1 cellular context compared by ENCODE assay signal in the genomic region with DNA sequence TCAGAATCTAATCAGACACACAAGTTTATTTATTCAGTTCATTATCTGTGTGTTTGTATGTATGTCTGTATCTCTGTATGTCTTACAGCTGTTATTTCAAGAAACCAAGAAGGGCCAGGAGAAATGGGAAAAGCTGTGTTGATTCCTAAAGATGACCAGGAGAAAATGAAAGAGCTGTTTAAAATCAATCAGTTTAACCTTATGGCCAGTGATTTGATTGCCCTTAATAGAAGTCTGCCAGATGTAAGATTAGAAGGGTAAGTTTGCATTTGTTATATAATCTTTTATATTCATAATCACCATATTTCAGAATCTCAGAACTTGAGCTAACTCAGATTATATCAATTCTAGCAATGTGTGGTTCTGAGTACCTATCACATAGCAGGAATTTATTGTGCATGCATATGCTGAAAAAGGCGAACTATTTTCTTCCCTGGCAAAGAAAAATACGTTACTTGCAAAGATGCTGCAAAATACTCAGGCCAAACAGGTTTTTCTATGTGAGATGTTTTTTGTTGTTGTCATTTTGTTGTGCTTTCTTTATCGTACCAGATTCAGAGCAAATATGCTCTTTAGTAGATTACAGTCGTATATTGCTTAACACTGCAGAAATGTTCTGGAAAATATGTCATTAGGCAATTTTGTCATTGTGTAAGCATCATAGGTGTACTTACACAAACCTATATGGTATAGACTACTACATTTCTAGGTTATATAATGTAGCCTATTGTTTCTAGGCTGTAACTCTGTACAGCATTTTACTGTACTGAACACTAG.
TF ChIP-seq lines count a peak whose summit lies in the region.

No MANE protein-coding gene starts in this region.

TF ChIP-seq in SK-N-SH treated with all-trans-retinoic acid at 6 μM for 48 hours, 23 proteins besides CTCF, POLR2A, EP300 and RAD21 (continued from another document):
- TF ChIP-seq, protein P1, sequence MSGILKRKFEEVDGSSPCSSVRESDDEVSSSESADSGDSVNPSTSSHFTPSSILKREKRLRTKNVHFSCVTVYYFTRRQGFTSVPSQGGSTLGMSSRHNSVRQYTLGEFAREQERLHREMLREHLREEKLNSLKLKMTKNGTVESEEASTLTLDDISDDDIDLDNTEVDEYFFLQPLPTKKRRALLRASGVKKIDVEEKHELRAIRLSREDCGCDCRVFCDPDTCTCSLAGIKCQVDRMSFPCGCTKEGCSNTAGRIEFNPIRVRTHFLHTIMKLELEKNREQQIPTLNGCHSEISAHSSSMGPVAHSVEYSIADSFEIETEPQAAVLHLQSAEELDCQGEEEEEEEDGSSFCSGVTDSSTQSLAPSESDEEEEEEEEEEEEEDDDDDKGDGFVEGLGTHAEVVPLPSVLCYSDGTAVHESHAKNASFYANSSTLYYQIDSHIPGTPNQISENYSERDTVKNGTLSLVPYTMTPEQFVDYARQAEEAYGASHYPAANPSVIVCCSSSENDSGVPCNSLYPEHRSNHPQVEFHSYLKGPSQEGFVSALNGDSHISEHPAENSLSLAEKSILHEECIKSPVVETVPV (CRISPR knock-in tag; IDR thresholded peaks at IDR 0.05), result no peak
- TF ChIP-seq CSDC2 (CRISPR knock-in tag; IDR thresholded peaks at IDR 0.05), result no peak
- TF ChIP-seq RARB (CRISPR knock-in tag; IDR thresholded peaks at IDR 0.05), result no peak
- TF ChIP-seq, protein P2, sequence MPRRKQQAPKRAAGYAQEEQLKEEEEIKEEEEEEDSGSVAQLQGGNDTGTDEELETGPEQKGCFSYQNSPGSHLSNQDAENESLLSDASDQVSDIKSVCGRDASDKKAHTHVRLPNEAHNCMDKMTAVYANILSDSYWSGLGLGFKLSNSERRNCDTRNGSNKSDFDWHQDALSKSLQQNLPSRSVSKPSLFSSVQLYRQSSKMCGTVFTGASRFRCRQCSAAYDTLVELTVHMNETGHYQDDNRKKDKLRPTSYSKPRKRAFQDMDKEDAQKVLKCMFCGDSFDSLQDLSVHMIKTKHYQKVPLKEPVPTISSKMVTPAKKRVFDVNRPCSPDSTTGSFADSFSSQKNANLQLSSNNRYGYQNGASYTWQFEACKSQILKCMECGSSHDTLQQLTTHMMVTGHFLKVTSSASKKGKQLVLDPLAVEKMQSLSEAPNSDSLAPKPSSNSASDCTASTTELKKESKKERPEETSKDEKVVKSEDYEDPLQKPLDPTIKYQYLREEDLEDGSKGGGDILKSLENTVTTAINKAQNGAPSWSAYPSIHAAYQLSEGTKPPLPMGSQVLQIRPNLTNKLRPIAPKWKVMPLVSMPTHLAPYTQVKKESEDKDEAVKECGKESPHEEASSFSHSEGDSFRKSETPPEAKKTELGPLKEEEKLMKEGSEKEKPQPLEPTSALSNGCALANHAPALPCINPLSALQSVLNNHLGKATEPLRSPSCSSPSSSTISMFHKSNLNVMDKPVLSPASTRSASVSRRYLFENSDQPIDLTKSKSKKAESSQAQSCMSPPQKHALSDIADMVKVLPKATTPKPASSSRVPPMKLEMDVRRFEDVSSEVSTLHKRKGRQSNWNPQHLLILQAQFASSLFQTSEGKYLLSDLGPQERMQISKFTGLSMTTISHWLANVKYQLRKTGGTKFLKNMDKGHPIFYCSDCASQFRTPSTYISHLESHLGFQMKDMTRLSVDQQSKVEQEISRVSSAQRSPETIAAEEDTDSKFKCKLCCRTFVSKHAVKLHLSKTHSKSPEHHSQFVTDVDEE (CRISPR knock-in tag; IDR thresholded peaks at IDR 0.05), result peak; percentile 85
- no peak for TF ChIP-seq ZFP3 (CRISPR knock-in tag; IDR thresholded peaks at IDR 0.05)
- TF ChIP-seq, protein P3, sequence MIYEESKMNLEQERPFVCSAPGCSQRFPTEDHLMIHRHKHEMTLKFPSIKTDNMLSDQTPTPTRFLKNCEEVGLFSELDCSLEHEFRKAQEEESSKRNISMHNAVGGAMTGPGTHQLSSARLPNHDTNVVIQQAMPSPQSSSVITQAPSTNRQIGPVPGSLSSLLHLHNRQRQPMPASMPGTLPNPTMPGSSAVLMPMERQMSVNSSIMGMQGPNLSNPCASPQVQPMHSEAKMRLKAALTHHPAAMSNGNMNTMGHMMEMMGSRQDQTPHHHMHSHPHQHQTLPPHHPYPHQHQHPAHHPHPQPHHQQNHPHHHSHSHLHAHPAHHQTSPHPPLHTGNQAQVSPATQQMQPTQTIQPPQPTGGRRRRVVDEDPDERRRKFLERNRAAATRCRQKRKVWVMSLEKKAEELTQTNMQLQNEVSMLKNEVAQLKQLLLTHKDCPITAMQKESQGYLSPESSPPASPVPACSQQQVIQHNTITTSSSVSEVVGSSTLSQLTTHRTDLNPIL (CRISPR knock-in tag; IDR thresholded peaks at IDR 0.05; ENCODE audit: low read depth), result no peak
- TF ChIP-seq PPARA (CRISPR knock-in tag; IDR thresholded peaks at IDR 0.05; ENCODE audit: borderline replicate concordance), result no peak
- TF ChIP-seq TOX (CRISPR knock-in tag; IDR thresholded peaks at IDR 0.05; ENCODE audit: borderline replicate concordance), result no peak
- 0 out of 2 replicates have a peak, but pooled peaks have one; percentile 20 for TF ChIP-seq ISL1 (CRISPR knock-in tag; IDR thresholded peaks at IDR 0.05)
- no peak for TF ChIP-seq ZNF8 (CRISPR knock-in tag; IDR thresholded peaks at IDR 0.05)
- TF ChIP-seq OSR1 (CRISPR knock-in tag; IDR thresholded peaks at IDR 0.05), result no peak
- TF ChIP-seq ZNF70 (CRISPR knock-in tag; IDR thresholded peaks at IDR 0.05), result peak; percentile 87
- TF ChIP-seq, protein P4, sequence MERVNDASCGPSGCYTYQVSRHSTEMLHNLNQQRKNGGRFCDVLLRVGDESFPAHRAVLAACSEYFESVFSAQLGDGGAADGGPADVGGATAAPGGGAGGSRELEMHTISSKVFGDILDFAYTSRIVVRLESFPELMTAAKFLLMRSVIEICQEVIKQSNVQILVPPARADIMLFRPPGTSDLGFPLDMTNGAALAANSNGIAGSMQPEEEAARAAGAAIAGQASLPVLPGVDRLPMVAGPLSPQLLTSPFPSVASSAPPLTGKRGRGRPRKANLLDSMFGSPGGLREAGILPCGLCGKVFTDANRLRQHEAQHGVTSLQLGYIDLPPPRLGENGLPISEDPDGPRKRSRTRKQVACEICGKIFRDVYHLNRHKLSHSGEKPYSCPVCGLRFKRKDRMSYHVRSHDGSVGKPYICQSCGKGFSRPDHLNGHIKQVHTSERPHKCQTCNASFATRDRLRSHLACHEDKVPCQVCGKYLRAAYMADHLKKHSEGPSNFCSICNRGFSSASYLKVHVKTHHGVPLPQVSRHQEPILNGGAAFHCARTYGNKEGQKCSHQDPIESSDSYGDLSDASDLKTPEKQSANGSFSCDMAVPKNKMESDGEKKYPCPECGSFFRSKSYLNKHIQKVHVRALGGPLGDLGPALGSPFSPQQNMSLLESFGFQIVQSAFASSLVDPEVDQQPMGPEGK (CRISPR knock-in tag; IDR thresholded peaks at IDR 0.05; ENCODE audit: borderline replicate concordance), result no peak
- peak; percentile 87 for TF ChIP-seq TCF4 (CRISPR knock-in tag; IDR thresholded peaks at IDR 0.05; ENCODE audit: borderline replicate concordance)
